In genomic region chr21:34819357-34819999, GRCh38 we compare ENCODE assay signal across 1 cellular context.
TF ChIP-seq lines count a peak whose summit lies in the region.

No MANE protein-coding gene starts in this region.

TF ChIP-seq in K562, 482 proteins besides CTCF, POLR2A, EP300 and RAD21 (continued from another document):
- TF ChIP-seq ARID3B (CRISPR knock-in tag; IDR thresholded peaks at IDR 0.05; ENCODE audit: borderline replicate concordance): no peak
- TF ChIP-seq SMAD2 (IDR thresholded peaks at IDR 0.05; ENCODE audit: low read depth, low read length): no peak
- peak; percentile 95 for TF ChIP-seq RBM22 (IDR thresholded peaks at IDR 0.05; ENCODE audit: low read depth, low read length, poor library complexity, severe bottlenecking)
- TF ChIP-seq HMGXB4 (CRISPR knock-in tag; IDR thresholded peaks at IDR 0.05): no peak
- TF ChIP-seq ASH1L (IDR thresholded peaks at IDR 0.05; ENCODE audit: borderline replicate concordance, low read depth, partially characterized antibody): no peak
TF ChIP-seq in K562: peak in this region for 2.
